1 cellular context compared by ENCODE assay signal in the genomic region with DNA sequence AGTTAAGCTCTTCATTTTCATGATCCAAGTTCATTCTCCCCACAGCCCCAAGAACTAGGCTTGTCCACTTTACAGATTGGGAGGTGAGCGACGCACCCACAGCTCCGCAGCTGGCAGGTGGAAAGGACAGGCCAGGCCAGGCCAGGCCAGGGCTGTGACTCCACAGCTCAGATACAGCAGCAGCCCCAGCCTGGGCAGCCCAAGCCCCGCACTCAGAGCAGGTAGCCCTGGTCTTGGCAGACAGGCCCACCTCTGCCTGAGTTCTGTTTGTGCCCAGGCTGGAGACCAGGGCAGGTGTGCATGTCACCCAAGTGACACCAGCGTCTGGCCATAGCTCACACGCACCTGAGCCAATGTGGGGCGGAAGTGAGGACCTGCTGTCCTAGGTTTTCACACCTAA.
TF ChIP-seq lines count a peak whose summit lies in the region.

No MANE protein-coding gene starts in this region.

TF ChIP-seq in H1, 55 proteins besides CTCF, POLR2A, EP300 and RAD21 (continued from another document):
- TF ChIP-seq, protein P1, sequence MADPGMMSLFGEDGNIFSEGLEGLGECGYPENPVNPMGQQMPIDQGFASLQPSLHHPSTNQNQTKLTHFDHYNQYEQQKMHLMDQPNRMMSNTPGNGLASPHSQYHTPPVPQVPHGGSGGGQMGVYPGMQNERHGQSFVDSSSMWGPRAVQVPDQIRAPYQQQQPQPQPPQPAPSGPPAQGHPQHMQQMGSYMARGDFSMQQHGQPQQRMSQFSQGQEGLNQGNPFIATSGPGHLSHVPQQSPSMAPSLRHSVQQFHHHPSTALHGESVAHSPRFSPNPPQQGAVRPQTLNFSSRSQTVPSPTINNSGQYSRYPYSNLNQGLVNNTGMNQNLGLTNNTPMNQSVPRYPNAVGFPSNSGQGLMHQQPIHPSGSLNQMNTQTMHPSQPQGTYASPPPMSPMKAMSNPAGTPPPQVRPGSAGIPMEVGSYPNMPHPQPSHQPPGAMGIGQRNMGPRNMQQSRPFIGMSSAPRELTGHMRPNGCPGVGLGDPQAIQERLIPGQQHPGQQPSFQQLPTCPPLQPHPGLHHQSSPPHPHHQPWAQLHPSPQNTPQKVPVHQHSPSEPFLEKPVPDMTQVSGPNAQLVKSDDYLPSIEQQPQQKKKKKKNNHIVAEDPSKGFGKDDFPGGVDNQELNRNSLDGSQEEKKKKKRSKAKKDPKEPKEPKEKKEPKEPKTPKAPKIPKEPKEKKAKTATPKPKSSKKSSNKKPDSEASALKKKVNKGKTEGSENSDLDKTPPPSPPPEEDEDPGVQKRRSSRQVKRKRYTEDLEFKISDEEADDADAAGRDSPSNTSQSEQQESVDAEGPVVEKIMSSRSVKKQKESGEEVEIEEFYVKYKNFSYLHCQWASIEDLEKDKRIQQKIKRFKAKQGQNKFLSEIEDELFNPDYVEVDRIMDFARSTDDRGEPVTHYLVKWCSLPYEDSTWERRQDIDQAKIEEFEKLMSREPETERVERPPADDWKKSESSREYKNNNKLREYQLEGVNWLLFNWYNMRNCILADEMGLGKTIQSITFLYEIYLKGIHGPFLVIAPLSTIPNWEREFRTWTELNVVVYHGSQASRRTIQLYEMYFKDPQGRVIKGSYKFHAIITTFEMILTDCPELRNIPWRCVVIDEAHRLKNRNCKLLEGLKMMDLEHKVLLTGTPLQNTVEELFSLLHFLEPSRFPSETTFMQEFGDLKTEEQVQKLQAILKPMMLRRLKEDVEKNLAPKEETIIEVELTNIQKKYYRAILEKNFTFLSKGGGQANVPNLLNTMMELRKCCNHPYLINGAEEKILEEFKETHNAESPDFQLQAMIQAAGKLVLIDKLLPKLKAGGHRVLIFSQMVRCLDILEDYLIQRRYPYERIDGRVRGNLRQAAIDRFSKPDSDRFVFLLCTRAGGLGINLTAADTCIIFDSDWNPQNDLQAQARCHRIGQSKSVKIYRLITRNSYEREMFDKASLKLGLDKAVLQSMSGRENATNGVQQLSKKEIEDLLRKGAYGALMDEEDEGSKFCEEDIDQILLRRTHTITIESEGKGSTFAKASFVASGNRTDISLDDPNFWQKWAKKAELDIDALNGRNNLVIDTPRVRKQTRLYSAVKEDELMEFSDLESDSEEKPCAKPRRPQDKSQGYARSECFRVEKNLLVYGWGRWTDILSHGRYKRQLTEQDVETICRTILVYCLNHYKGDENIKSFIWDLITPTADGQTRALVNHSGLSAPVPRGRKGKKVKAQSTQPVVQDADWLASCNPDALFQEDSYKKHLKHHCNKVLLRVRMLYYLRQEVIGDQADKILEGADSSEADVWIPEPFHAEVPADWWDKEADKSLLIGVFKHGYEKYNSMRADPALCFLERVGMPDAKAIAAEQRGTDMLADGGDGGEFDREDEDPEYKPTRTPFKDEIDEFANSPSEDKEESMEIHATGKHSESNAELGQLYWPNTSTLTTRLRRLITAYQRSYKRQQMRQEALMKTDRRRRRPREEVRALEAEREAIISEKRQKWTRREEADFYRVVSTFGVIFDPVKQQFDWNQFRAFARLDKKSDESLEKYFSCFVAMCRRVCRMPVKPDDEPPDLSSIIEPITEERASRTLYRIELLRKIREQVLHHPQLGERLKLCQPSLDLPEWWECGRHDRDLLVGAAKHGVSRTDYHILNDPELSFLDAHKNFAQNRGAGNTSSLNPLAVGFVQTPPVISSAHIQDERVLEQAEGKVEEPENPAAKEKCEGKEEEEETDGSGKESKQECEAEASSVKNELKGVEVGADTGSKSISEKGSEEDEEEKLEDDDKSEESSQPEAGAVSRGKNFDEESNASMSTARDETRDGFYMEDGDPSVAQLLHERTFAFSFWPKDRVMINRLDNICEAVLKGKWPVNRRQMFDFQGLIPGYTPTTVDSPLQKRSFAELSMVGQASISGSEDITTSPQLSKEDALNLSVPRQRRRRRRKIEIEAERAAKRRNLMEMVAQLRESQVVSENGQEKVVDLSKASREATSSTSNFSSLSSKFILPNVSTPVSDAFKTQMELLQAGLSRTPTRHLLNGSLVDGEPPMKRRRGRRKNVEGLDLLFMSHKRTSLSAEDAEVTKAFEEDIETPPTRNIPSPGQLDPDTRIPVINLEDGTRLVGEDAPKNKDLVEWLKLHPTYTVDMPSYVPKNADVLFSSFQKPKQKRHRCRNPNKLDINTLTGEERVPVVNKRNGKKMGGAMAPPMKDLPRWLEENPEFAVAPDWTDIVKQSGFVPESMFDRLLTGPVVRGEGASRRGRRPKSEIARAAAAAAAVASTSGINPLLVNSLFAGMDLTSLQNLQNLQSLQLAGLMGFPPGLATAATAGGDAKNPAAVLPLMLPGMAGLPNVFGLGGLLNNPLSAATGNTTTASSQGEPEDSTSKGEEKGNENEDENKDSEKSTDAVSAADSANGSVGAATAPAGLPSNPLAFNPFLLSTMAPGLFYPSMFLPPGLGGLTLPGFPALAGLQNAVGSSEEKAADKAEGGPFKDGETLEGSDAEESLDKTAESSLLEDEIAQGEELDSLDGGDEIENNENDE (IDR thresholded peaks at IDR 0.05; ENCODE audit: insufficient replicate concordance, low read length): no peak
- TF ChIP-seq CBX8 (IDR thresholded peaks at IDR 0.05; ENCODE audit: borderline replicate concordance, low read depth, low read length) (no peak), EGR1 (IDR thresholded peaks at IDR 0.05; ENCODE audit: borderline replicate concordance, low read depth, low read length) (no peak), CEBPB (IDR thresholded peaks at IDR 0.05; ENCODE audit: low read depth, low read length) (no peak)
